Comparison of ENCODE assay signal across 2 cellular contexts in genomic region chr6:35058041-35058675, GRCh38.
TF ChIP-seq lines count a peak whose summit lies in the region.

No MANE protein-coding gene starts in this region.

TF ChIP-seq in SK-N-SH, 30 proteins besides CTCF, POLR2A, EP300 and RAD21 (continued from another document):
- TF ChIP-seq IRF3 (IDR thresholded peaks at IDR 0.05; ENCODE audit: low read depth, low read length): no peak
- TF ChIP-seq SIN3A (IDR thresholded peaks at IDR 0.05; ENCODE audit: borderline replicate concordance, low read depth, low read length): no peak

TF ChIP-seq in SK-N-SH treated with all-trans-retinoic acid at 6 μM for 48 hours, 23 proteins besides CTCF, POLR2A, EP300 and RAD21 (continued from another document):
- TF ChIP-seq ESRRG (CRISPR knock-in tag; IDR thresholded peaks at IDR 0.05) (no peak), PPARA (CRISPR knock-in tag; IDR thresholded peaks at IDR 0.05; ENCODE audit: borderline replicate concordance) (no peak), CREB5 (CRISPR knock-in tag; IDR thresholded peaks at IDR 0.05; ENCODE audit: low read depth) (no peak), GLIS3 (CRISPR knock-in tag; IDR thresholded peaks at IDR 0.05) (no peak), CSDC2 (CRISPR knock-in tag; IDR thresholded peaks at IDR 0.05) (no peak), ZNF565 (CRISPR knock-in tag; conservative IDR thresholded peaks at IDR 0.05; ENCODE audit: low read depth) (no peak), ISL1 (CRISPR knock-in tag; IDR thresholded peaks at IDR 0.05) (no peak), TOX (CRISPR knock-in tag; IDR thresholded peaks at IDR 0.05; ENCODE audit: borderline replicate concordance) (no peak), TCF4 (CRISPR knock-in tag; IDR thresholded peaks at IDR 0.05; ENCODE audit: borderline replicate concordance) (no peak), ZNF70 (CRISPR knock-in tag; IDR thresholded peaks at IDR 0.05) (no peak), CSRNP3 (CRISPR knock-in tag; IDR thresholded peaks at IDR 0.05) (no peak), RARB (CRISPR knock-in tag; IDR thresholded peaks at IDR 0.05) (no peak), SNAI2 (CRISPR knock-in tag; IDR thresholded peaks at IDR 0.05) (no peak), ZNF8 (CRISPR knock-in tag; IDR thresholded peaks at IDR 0.05) (no peak)
- TF ChIP-seq, protein P1, sequence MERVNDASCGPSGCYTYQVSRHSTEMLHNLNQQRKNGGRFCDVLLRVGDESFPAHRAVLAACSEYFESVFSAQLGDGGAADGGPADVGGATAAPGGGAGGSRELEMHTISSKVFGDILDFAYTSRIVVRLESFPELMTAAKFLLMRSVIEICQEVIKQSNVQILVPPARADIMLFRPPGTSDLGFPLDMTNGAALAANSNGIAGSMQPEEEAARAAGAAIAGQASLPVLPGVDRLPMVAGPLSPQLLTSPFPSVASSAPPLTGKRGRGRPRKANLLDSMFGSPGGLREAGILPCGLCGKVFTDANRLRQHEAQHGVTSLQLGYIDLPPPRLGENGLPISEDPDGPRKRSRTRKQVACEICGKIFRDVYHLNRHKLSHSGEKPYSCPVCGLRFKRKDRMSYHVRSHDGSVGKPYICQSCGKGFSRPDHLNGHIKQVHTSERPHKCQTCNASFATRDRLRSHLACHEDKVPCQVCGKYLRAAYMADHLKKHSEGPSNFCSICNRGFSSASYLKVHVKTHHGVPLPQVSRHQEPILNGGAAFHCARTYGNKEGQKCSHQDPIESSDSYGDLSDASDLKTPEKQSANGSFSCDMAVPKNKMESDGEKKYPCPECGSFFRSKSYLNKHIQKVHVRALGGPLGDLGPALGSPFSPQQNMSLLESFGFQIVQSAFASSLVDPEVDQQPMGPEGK (CRISPR knock-in tag; IDR thresholded peaks at IDR 0.05; ENCODE audit: borderline replicate concordance): no peak
